ENCODE assay signal across 8 cellular contexts in genomic region chr11:65381721-65382035, GRCh38. TPM values are rescaled to one million over a fixed set of nuclear protein-coding genes. Genes with fewer than 3 reads are reported as not detected.
DNase-seq lines count a peak whose midpoint lies in the region; ATAC-seq, FAIRE-seq and TF ChIP-seq lines count a peak whose summit lies in the region.

No MANE protein-coding gene starts in this region.

- no peak for TF ChIP-seq RAD21 in GM12878 (IDR thresholded peaks at IDR 0.05; ENCODE audit: insufficient read depth, low read depth, low read length)

- TF ChIP-seq POLR2A in GM12878 (IDR thresholded peaks at IDR 0.05; ENCODE audit: low read depth, low read length) (no peak), upper lobe of left lung (IDR thresholded peaks at IDR 0.05) (no peak)

- POLR2A ChIA-PET in GM12878 (lab: Charles Lee) = interaction anchor here (0.5 to 0.9 kb wide), 10 partner anchors 9 to 446 kb away, joined by 3 to 8 read pairs (median 6); no protein-coding TSS in a partner anchor

- H3K9me3 ChIP-seq in GM12878 (replicated peaks; ENCODE audit: control insufficient read depth, insufficient read depth, low read length) (no peaks in the 10 kb centered on the region), lung (ENCODE audit: control insufficient read depth in 2 of 2, insufficient read depth in 1 of 2, low read length in 1 of 2) (no peaks in the 10 kb centered on the region), upper lobe of left lung (no peaks in the 10 kb centered on the region)

- BruUV-seq in GM12878 (replicated peaks; lab: Mats Ljungman, UMichigan) = no TSS peak

- H3K79me2 ChIP-seq in GM12878 (ENCODE audit: control insufficient read depth, insufficient read depth, low read length) = peaks cover 19% of the 10 kb centered on the region

- no peak for TF ChIP-seq EP300 in GM12878 (IDR thresholded peaks at IDR 0.05; ENCODE audit: borderline replicate concordance in 1 of 2, control insufficient read depth in 1 of 2, low read depth in 2 of 2, low read length in 2 of 2)
- no peak for TF ChIP-seq EP300 in upper lobe of left lung (IDR thresholded peaks at IDR 0.05)

- ATAC-seq in GM19035 (IDR thresholded peaks at IDR 0.05; ENCODE audit: unreplicated experiment) (peak; percentile 10), GM12878 (peak; percentile 29), lung (ENCODE audit: insufficient read depth, low FRiP score) (peak; percentile 4), upper lobe of left lung (ENCODE audit: low FRiP score in 2 of 2) (peak; percentile 27 to 37)

- H3K9ac ChIP-seq in GM12878 (ENCODE audit: control insufficient read depth, insufficient read depth, low read length) = peak overlapping the region; percentile 98

- peak overlapping the region; percentile 99 for H3K4me2 ChIP-seq in GM12878 (ENCODE audit: control insufficient read depth, insufficient read depth)

- WGBS in GM12878 (ENCODE audit: insufficient coverage, insufficient replicate concordance, low lambda C conversion rate, missing lambda C conversion rate) = 2% methylated on average over 6 of the region's 6 CpGs
- 1% methylated on average over 6 of the region's 6 CpGs for WGBS in lung, 2 donors
- 0 to 3% methylated on average over 1 to 6 of the region's 6 CpGs for WGBS in upper lobe of left lung, 2 donors

- in situ Hi-C loops in GM12878 (cut with MboI) = no loop called here

- CTCF ChIA-PET in GM12878 (lab: Yijun Ruan, JAX) = interaction anchor here (0.6 to 3.1 kb wide), 14 partner anchors 20 to 233 kb away, joined by 3 to 16 read pairs (median 4); partner anchors contain the start of gene MALAT1

- peak overlapping the region; percentile 67 for H2AFZ ChIP-seq in GM12878 (ENCODE audit: control insufficient read depth, low read depth, low read length)

- TF ChIP-seq CTCF in GM12878 (IDR thresholded peaks at IDR 0.05 in 2 of 3, conservative IDR thresholded peaks at IDR 0.05 in 1 of 3; ENCODE audit: control insufficient read depth in 2 of 3, extremely low read depth in 1 of 3, insufficient read depth in 1 of 3, low read depth in 3 of 3, low read length in 3 of 3) (no peak), lung (IDR thresholded peaks at IDR 0.05; ENCODE audit: control extremely low read depth, extremely low read depth) (no peak), upper lobe of left lung (IDR thresholded peaks at IDR 0.05) (no peak)

- intact Hi-C loops in GM12878 (cut with micrococcal nuclease; ENCODE audit: unreplicated experiment) = loop anchor here (2.0 to 5.0 kb wide), 2 partner anchors 35 to 116 kb away; partner anchors contain the start of gene MALAT1

- RAD21 ChIA-PET in GM12878 (lab: Charles Lee; ENCODE audit: unreplicated experiment) = interaction anchor here (0.6 to 3.4 kb wide), 12 partner anchors 15 to 129 kb away, joined by 3 to 23 read pairs (median 3); partner anchors contain the start of gene NEAT1

- H3K4me1 ChIP-seq in GM12878 (ENCODE audit: control insufficient read depth, insufficient read depth, low read length) = peaks cover 58% of the 10 kb centered on the region
- peaks cover 0 to 19% of the 10 kb centered on the region in 2 donors for H3K4me1 ChIP-seq in lung (ENCODE audit: control insufficient read depth in 2 of 2, insufficient read depth in 2 of 2, low read length in 2 of 2)
- peaks cover 54 to 86% (median 58%) of the 10 kb centered on the region in 4 donors for H3K4me1 ChIP-seq in upper lobe of left lung

- no peaks in the 10 kb centered on the region for H4K20me1 ChIP-seq in GM12878 (ENCODE audit: control insufficient read depth, insufficient read depth)

- DNase-seq in AML-193 (lab: John Stamatoyannopoulos, UW) (peak; percentile 12 to 28), M059J (ENCODE audit: low read depth) (peak; percentile 91), GM12878 (ENCODE audit: low read depth, low spot score) (no peak), lung (ENCODE audit: low spot score) (no peak), upper lobe of left lung (peak in 1 of 2 donors; percentile 61), midbrain (lab: John Stamatoyannopoulos, UW) (no peak), NK-92 (lab: John Stamatoyannopoulos, UW; ENCODE audit: unreplicated experiment) (no peak)

- no peaks in the 10 kb centered on the region for H3K27me3 ChIP-seq in GM12878 (replicated peaks in 1 of 2; ENCODE audit: control insufficient read depth in 2 of 2, insufficient read depth in 2 of 2, low read length in 1 of 2)
- no peaks in the 10 kb centered on the region for H3K27me3 ChIP-seq in lung (ENCODE audit: control insufficient read depth, insufficient read depth)
- H3K27me3 ChIP-seq in upper lobe of left lung = no peaks in the 10 kb centered on the region

- H3K27ac ChIP-seq in GM12878 (ENCODE audit: control insufficient read depth, insufficient read depth) (peak overlapping the region; percentile 99), lung (ENCODE audit: low read depth in 1 of 2, low read length in 1 of 2) (peak overlapping the region; percentile 96 to 97), upper lobe of left lung (peak overlapping the region; percentile 93 to 99 (median 98))

- H3K4me3 ChIP-seq in GM12878 (peak overlapping the region; percentile 90), lung (peak overlapping the region; percentile 0), upper lobe of left lung (peak overlapping the region; percentile 31 to 56 (median 44))

- SMC1A ChIA-PET in GM12878 (lab: Charles Lee; ENCODE audit: uncharacterized antibody, unreplicated experiment) = interaction anchor here (1.1 to 4.1 kb wide), 4 partner anchors 34 to 115 kb away, joined by 3 to 20 read pairs (median 8); no protein-coding TSS in a partner anchor

- FAIRE-seq in GM12878 (lab: Jason Lieb, UNC) = peak; percentile 86

- peaks cover 0 to 3% of the 10 kb centered on the region in 2 experiments; a peak in 2 of 4 replicates for H3K36me3 ChIP-seq in GM12878 (ENCODE audit: control insufficient read depth in 2 of 2, insufficient read depth in 2 of 2, low read length in 1 of 2)
- no peaks in the 10 kb centered on the region for H3K36me3 ChIP-seq in lung (ENCODE audit: control insufficient read depth in 2 of 2, insufficient read depth in 2 of 2, low read length in 2 of 2)
- H3K36me3 ChIP-seq in upper lobe of left lung = no peaks in the 10 kb centered on the region

RNA-seq across cellular contexts. Expression of gene SLC25A45, which starts 0.8 kb away (rescaled TPM):
- 1.1 and 2.5 TPM in 2 replicates for total RNA-seq in M059J (2014; rRNA removed; shearing (Covaris generic))
- total RNA-seq in GM12878 (2013; cell fraction: nucleolus; rRNA removed) = 23.1 and 23.7 TPM in 2 replicates
- total RNA-seq in GM12878 (2014; rRNA removed) (19.4 and 22.8 TPM in 2 replicates), GM12878 (2014; rRNA removed; fragmentation: Illumina TruSeq; extraction: Trizol) (10.8 and 13.1 TPM in 2 replicates), GM12878 (2021) (28.6 and 29.1 TPM in 2 replicates), lung (10 to 100 TPM in 1 of 2 donors, 1 to 10 TPM in 1; 7.3 to 15.6 TPM), upper lobe of left lung (10 to 100 TPM in 4 of 6 donors, 1 to 10 TPM in 2; 5.5 to 40.8 (median 19.4) TPM)
- polyA plus RNA-seq in GM12878 (2011; ENCODE audit: low read depth) = 10.7 TPM
- polyA plus RNA-seq in GM12878 (2011; rRNA removed) (9.2 and 15.4 TPM in 2 replicates), GM12878 (2014; fragmentation: Illumina TruSeq; extraction: Trizol) (15.5 and 17.8 TPM in 2 replicates), GM12878 (2014; fragmentation: Nextera tagmentation; extraction: Ambion mirVana) (1 to 10 TPM; 4.1 to 9.7 TPM), GM12878 (2014; rRNA removed) (33.7 and 35.5 TPM in 2 replicates), GM12878 (2016; fragmentation: Nextera tagmentation; extraction: Ambion mirVana) (10 to 100 TPM; 31.0 to 35.2 TPM), lung (1 to 10 TPM; 5.5 to 9.0 TPM)
- 20.7 and 25.7 TPM in 2 replicates for polyA plus RNA-seq in GM12878 (2011; cell fraction: cytosol; rRNA removed)
- 46.7 and 57.3 TPM in 2 replicates for polyA plus RNA-seq in GM12878 (2011; cell fraction: nucleus; rRNA removed)
- polyA plus RNA-seq in GM12878 (2012) = 17.8 and 25.4 TPM in 2 replicates
- polyA minus RNA-seq in GM12878 (2011; rRNA and poly(A)+ RNA removed) = 3.9 and 9.1 TPM in 2 replicates
- 1.9 and 4.7 TPM in 2 replicates for polyA minus RNA-seq in GM12878 (2011; cell fraction: cytosol; rRNA and poly(A)+ RNA removed)
- polyA minus RNA-seq in GM12878 (2011; cell fraction: nucleus; rRNA and poly(A)+ RNA removed) = 6.6 and 8.6 TPM in 2 replicates

RNA-seq across cellular contexts. Expression of gene FRMD8, which starts 4.8 kb away (rescaled TPM):
- 42.6 and 43.0 TPM in 2 replicates for total RNA-seq in M059J (2014; rRNA removed; shearing (Covaris generic))
- total RNA-seq in GM12878 (2013; cell fraction: nucleolus; rRNA removed) = 52.5 and 60.5 TPM in 2 replicates
- total RNA-seq in GM12878 (2014; rRNA removed) (40.9 and 47.5 TPM in 2 replicates), GM12878 (2014; rRNA removed; fragmentation: Illumina TruSeq; extraction: Trizol) (12.2 and 14.3 TPM in 2 replicates), GM12878 (2021) (65.1 and 69.4 TPM in 2 replicates), lung (10 to 100 TPM; 18.5 to 39.9 TPM), upper lobe of left lung (10 to 100 TPM; 31.4 to 77.5 (median 45.8) TPM)
- polyA plus RNA-seq in GM12878 (2011; ENCODE audit: low read depth) = 8.2 TPM
- polyA plus RNA-seq in GM12878 (2011; rRNA removed) (8.0 and 18.4 TPM in 2 replicates), GM12878 (2014; fragmentation: Illumina TruSeq; extraction: Trizol) (6.6 and 14.0 TPM in 2 replicates), GM12878 (2014; fragmentation: Nextera tagmentation; extraction: Ambion mirVana) (1 to 10 TPM; 8.3 TPM), GM12878 (2014; rRNA removed) (53.8 and 55.9 TPM in 2 replicates), GM12878 (2016; fragmentation: Nextera tagmentation; extraction: Ambion mirVana) (10 to 100 TPM; 37.7 to 42.4 TPM), lung (10 to 100 TPM; 15.8 to 25.7 TPM)
- 28.1 and 42.6 TPM in 2 replicates for polyA plus RNA-seq in GM12878 (2011; cell fraction: cytosol; rRNA removed)
- polyA plus RNA-seq in GM12878 (2011; cell fraction: nucleus; rRNA removed) = 58.9 and 140 TPM in 2 replicates
- polyA plus RNA-seq in GM12878 (2012) = 14.9 and 21.0 TPM in 2 replicates
- 26.0 and 32.5 TPM in 2 replicates for polyA minus RNA-seq in GM12878 (2011; rRNA and poly(A)+ RNA removed)
- polyA minus RNA-seq in GM12878 (2011; cell fraction: cytosol; rRNA and poly(A)+ RNA removed) = 21.4 and 21.8 TPM in 2 replicates
- 33.6 and 61.0 TPM in 2 replicates for polyA minus RNA-seq in GM12878 (2011; cell fraction: nucleus; rRNA and poly(A)+ RNA removed)

RNA-seq across cellular contexts. Expression of gene TIGD3, which starts 27.1 kb away (rescaled TPM):
- 1.7 TPM in 1 of 2 replicates, not detected in the other for total RNA-seq in M059J (2014; rRNA removed; shearing (Covaris generic))
- total RNA-seq in GM12878 (2013; cell fraction: nucleolus; rRNA removed) = 0.79 and 1.3 TPM in 2 replicates
- total RNA-seq in GM12878 (2014; rRNA removed) (1.3 and 1.4 TPM in 2 replicates), GM12878 (2014; rRNA removed; fragmentation: Illumina TruSeq; extraction: Trizol) (0.18 and 0.49 TPM in 2 replicates), GM12878 (2021) (1.2 and 1.3 TPM in 2 replicates), lung (under 1 TPM in 1 of 2 donors, not detected in 1; 0.21 TPM), upper lobe of left lung (under 1 TPM in 4 of 6 donors, not detected in 2; 0.15 to 0.51 (median 0.35) TPM)
- polyA plus RNA-seq in GM12878 (2011; ENCODE audit: low read depth) = 0.33 TPM
- polyA plus RNA-seq in GM12878 (2011; rRNA removed) (0.20 and 0.41 TPM in 2 replicates), GM12878 (2014; fragmentation: Illumina TruSeq; extraction: Trizol) (0.25 and 0.52 TPM in 2 replicates), GM12878 (2014; fragmentation: Nextera tagmentation; extraction: Ambion mirVana) (under 1 TPM; 0.13 TPM), GM12878 (2014; rRNA removed) (0.66 and 1.00 TPM in 2 replicates), GM12878 (2016; fragmentation: Nextera tagmentation; extraction: Ambion mirVana) (under 1 TPM; 0.64 to 0.95 TPM), lung (under 1 TPM; 0.24 to 0.27 TPM)
- polyA plus RNA-seq in GM12878 (2011; cell fraction: cytosol; rRNA removed) = 0.37 and 0.59 TPM in 2 replicates
- 0.96 and 1.4 TPM in 2 replicates for polyA plus RNA-seq in GM12878 (2011; cell fraction: nucleus; rRNA removed)
- 0.50 and 0.94 TPM in 2 replicates for polyA plus RNA-seq in GM12878 (2012)
- polyA minus RNA-seq in GM12878 (2011; rRNA and poly(A)+ RNA removed) = 0.44 and 0.82 TPM in 2 replicates
- polyA minus RNA-seq in GM12878 (2011; cell fraction: cytosol; rRNA and poly(A)+ RNA removed) = not detected in 2 replicates
- 0.24 and 0.67 TPM in 2 replicates for polyA minus RNA-seq in GM12878 (2011; cell fraction: nucleus; rRNA and poly(A)+ RNA removed)

RNA-seq across cellular contexts. Expression of gene NEAT1, which starts 40.9 kb away (rescaled TPM):
- total RNA-seq in M059J (2014; rRNA removed; shearing (Covaris generic)) = 3.9 and 6.5 TPM in 2 replicates
- 259 and 262 TPM in 2 replicates for total RNA-seq in GM12878 (2013; cell fraction: nucleolus; rRNA removed)
- total RNA-seq in GM12878 (2014; rRNA removed) = 13.6 and 14.0 TPM in 2 replicates
- 40.5 and 44.2 TPM in 2 replicates for total RNA-seq in GM12878 (2014; rRNA removed; fragmentation: Illumina TruSeq; extraction: Trizol)
- total RNA-seq in GM12878 (2021) = 174 and 225 TPM in 2 replicates
- 275 TPM for polyA plus RNA-seq in GM12878 (2011; ENCODE audit: low read depth)
- polyA plus RNA-seq in GM12878 (2011; rRNA removed) = 151 and 247 TPM in 2 replicates
- polyA plus RNA-seq in GM12878 (2011; cell fraction: cytosol; rRNA removed) = 64.2 and 104 TPM in 2 replicates
- polyA plus RNA-seq in GM12878 (2011; cell fraction: nucleus; rRNA removed) = 342 and 617 TPM in 2 replicates
- 284 and 343 TPM in 2 replicates for polyA plus RNA-seq in GM12878 (2012)
- polyA plus RNA-seq in GM12878 (2014; fragmentation: Illumina TruSeq; extraction: Trizol) = 167 and 254 TPM in 2 replicates
- 10 to 100 TPM; 24.3 to 98.2 TPM for polyA plus RNA-seq in GM12878 (2014; fragmentation: Nextera tagmentation; extraction: Ambion mirVana)
- 314 and 328 TPM in 2 replicates for polyA plus RNA-seq in GM12878 (2014; rRNA removed)
- polyA plus RNA-seq in GM12878 (2016; fragmentation: Nextera tagmentation; extraction: Ambion mirVana) = 10 to 100 TPM; 27.7 to 28.3 TPM
- polyA minus RNA-seq in GM12878 (2011; rRNA and poly(A)+ RNA removed) = 72.0 and 79.5 TPM in 2 replicates
- 13.8 and 14.9 TPM in 2 replicates for polyA minus RNA-seq in GM12878 (2011; cell fraction: cytosol; rRNA and poly(A)+ RNA removed)
- 125 and 169 TPM in 2 replicates for polyA minus RNA-seq in GM12878 (2011; cell fraction: nucleus; rRNA and poly(A)+ RNA removed)
- 100 to 1,000 TPM; 518 to 912 TPM for total RNA-seq in lung
- 1,000 to 10,000 TPM in 1 of 2 donors, 100 to 1,000 TPM in 1; 481 to 1,176 TPM for polyA plus RNA-seq in lung
- 1,000 to 10,000 TPM in 3 of 6 donors, 100 to 1,000 TPM in 3; 245 to 3,084 (median 1,019) TPM for total RNA-seq in upper lobe of left lung

RNA-seq across cellular contexts. Expression of gene DPF2, which starts 48.0 kb away (rescaled TPM):
- total RNA-seq in M059J (2014; rRNA removed; shearing (Covaris generic)) = 31.5 and 43.5 TPM in 2 replicates
- total RNA-seq in GM12878 (2013; cell fraction: nucleolus; rRNA removed) = 54.0 and 61.9 TPM in 2 replicates
- total RNA-seq in GM12878 (2014; rRNA removed) (34.0 and 36.2 TPM in 2 replicates), GM12878 (2014; rRNA removed; fragmentation: Illumina TruSeq; extraction: Trizol) (27.5 and 27.9 TPM in 2 replicates), GM12878 (2021) (49.2 and 57.3 TPM in 2 replicates), lung (10 to 100 TPM; 44.6 to 53.2 TPM), upper lobe of left lung (10 to 100 TPM; 32.1 to 68.1 (median 54.7) TPM)
- 20.0 TPM for polyA plus RNA-seq in GM12878 (2011; ENCODE audit: low read depth)
- polyA plus RNA-seq in GM12878 (2011; rRNA removed) (24.3 and 29.4 TPM in 2 replicates), GM12878 (2014; fragmentation: Illumina TruSeq; extraction: Trizol) (44.0 and 54.1 TPM in 2 replicates), GM12878 (2014; fragmentation: Nextera tagmentation; extraction: Ambion mirVana) (10 to 100 TPM; 14.7 to 15.0 TPM), GM12878 (2014; rRNA removed) (32.0 and 33.1 TPM in 2 replicates), GM12878 (2016; fragmentation: Nextera tagmentation; extraction: Ambion mirVana) (10 to 100 TPM; 56.8 to 60.0 TPM), lung (10 to 100 TPM; 21.5 to 25.0 TPM)
- polyA plus RNA-seq in GM12878 (2011; cell fraction: cytosol; rRNA removed) = 40.3 and 53.9 TPM in 2 replicates
- 79.8 and 81.5 TPM in 2 replicates for polyA plus RNA-seq in GM12878 (2011; cell fraction: nucleus; rRNA removed)
- polyA plus RNA-seq in GM12878 (2012) = 37.2 and 38.7 TPM in 2 replicates
- 28.1 and 45.1 TPM in 2 replicates for polyA minus RNA-seq in GM12878 (2011; rRNA and poly(A)+ RNA removed)
- 15.8 and 23.3 TPM in 2 replicates for polyA minus RNA-seq in GM12878 (2011; cell fraction: cytosol; rRNA and poly(A)+ RNA removed)
- 19.9 and 34.4 TPM in 2 replicates for polyA minus RNA-seq in GM12878 (2011; cell fraction: nucleus; rRNA and poly(A)+ RNA removed)

Comparison
In these comparisons a context has a peak if more than half of its experiments do, and no peak if none do; other contexts are left out.
1. DNase-seq: peak in AML-193 (2 of 2) and M059J (single experiment); none in GM12878 (single experiment), lung (single experiment), midbrain (single experiment) and NK-92 (single experiment).
2. H3K4me3 ChIP-seq: peak in every context shown above with its lines; median percentile 90 in GM12878; 44 in upper lobe of left lung; 0 in lung.
3. Peak in every context shown above with its lines, with median percentiles within 50 percentile points of each other: ATAC-seq and H3K27ac ChIP-seq.